ENCODE assay signal across 14 cellular contexts in the genomic region with DNA sequence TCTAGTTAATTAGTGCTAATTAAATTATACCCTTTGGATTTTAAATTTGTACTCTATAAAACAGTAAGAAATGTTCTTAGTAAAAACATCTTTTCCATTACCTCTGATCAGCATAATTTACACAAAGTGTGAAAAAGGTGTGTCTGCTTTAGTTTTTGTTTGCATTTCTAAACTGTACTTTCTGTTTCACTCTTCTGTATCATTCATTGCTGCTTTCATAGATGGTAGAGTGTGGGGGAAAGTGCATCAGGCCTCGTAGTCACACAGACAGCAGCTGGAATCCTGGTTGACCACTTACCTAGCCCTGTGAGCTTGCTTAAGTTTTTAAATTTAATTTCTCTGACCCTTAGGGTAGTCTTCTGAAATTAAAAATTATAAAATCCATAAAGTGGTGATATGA.
DNase-seq lines count a peak whose midpoint lies in the region; ATAC-seq and TF ChIP-seq lines count a peak whose summit lies in the region.
"Had no signal": no experiment of that assay in that cellular context is flagged by ENCODE, and none has a peak within 500 bp of the region (broad histone marks: within the 10 kb centered on the region; RNA-seq: fewer than 3 reads in every experiment).

No MANE protein-coding gene starts in this region.

- peak; percentile 10 for DNase-seq in GM12865 (ENCODE audit: low read depth)
- DNase-seq in NCI-H526 treated with DMSO at 0.1 percent for 48 hours (lab: John Stamatoyannopoulos, UW): no peak
- no peak for DNase-seq in head of caudate nucleus
- DNase-seq in SK-N-DZ (ENCODE audit: low spot score): no peak
- DNase-seq in NOMO-1 (lab: John Stamatoyannopoulos, UW; ENCODE audit: unreplicated experiment in 2 of 2): no peak
- DNase-seq: left ventricle myocardium superior, NCI-H2081 treated with DMSO at 0.1 percent for 48 hours, nucleus accumbens, PC-3, T-helper 9 cell had no signal

- ATAC-seq in GM19467 (IDR thresholded peaks at IDR 0.05; ENCODE audit: unreplicated experiment) (peak; percentile 86), HG02870 (IDR thresholded peaks at IDR 0.05; ENCODE audit: unreplicated experiment) (peak; percentile 84), HG03565 (IDR thresholded peaks at IDR 0.05; ENCODE audit: unreplicated experiment) (peak; percentile 82)
- ATAC-seq: A549, left ventricle myocardium superior, PC-3 had no signal

- no peak for TF ChIP-seq CTCF in GM12865 (IDR thresholded peaks at IDR 0.05; ENCODE audit: insufficient read depth, low read depth, low read length, missing control alignments)

- H3K4me3 ChIP-seq in GM12865 (ENCODE audit: low read depth, low read length): no peak overlapping the region
- H3K4me3 ChIP-seq: A549 had no signal

- intact Hi-C loops in head of caudate nucleus (cut with DNase I): no loop called here
